Comparison of ENCODE assay signal across 33 cellular contexts in genomic region chr4:92519727-92520126, GRCh38.
"Had no signal": no experiment of that assay in that cellular context is flagged by ENCODE, and none has a peak within 500 bp of the region (broad histone marks: within the 10 kb centered on the region; RNA-seq: fewer than 3 reads in every experiment).

No MANE protein-coding gene starts in this region.

- H3K4me3 Mint-ChIP-seq: activated CD4-positive, alpha-beta T cell treated with anti-CD3 and anti-CD28 coated beads for 36 hours; activated CD4-positive, alpha-beta T cell treated with anti-CD3 and anti-CD28 coated beads, Interleukin-2, amount 10 ng/mL, durations not matched to agents 7 days and 5 days; activated CD8-positive, alpha-beta T cell treated with anti-CD3 and anti-CD28 coated beads, Interleukin-2, amount 10 ng/mL, durations not matched to agents 7 days and 5 days; activated naive CD4-positive, alpha-beta T cell treated with anti-CD3 and anti-CD28 coated beads, Interleukin-2, amount 50 U/mL, for 24 hours; activated naive CD8-positive, alpha-beta T cell treated with anti-CD3 and anti-CD28 coated beads, Interleukin-2, amount 10 ng/mL, durations not matched to agents 7 days and 5 days; activated T-cell treated with anti-CD3 and anti-CD28 coated beads, Interleukin-2, amount 50 U/mL, for 24 hours; brain; T-helper 1 cell treated with Interleukin-12 subunit alpha and Interleukin-12 subunit beta and Interleukin-4 antibody, amounts not matched to agents 30 μg/mL and 1 μg/mL, for 36 hours; T-helper 2 cell treated with Interferon-gamma antibody and Interleukin-4, amounts not matched to agents 5 μg/mL and 100 μg/mL, for 36 hours had no signal

- H3K4me3 ChIP-seq: MG63, SJSA1 had no signal

- H3K4me1 ChIP-seq: SJSA1 had no signal

- DNase-seq: activated CD4-positive, alpha-beta T cell treated with anti-CD3 and anti-CD28 coated beads for 36 hours; activated CD4-positive, alpha-beta T cell treated with anti-CD3 and anti-CD28 coated beads, Interleukin-2, amount 10 ng/mL, durations not matched to agents 7 days and 5 days; activated CD4-positive, alpha-beta T cell treated with anti-CD3 and anti-CD28 coated beads, Interleukin-2, amount 50 U/mL, for 48 hours; activated CD8-positive, alpha-beta T cell treated with anti-CD3 and anti-CD28 coated beads, Interleukin-2, amount 10 ng/mL, durations not matched to agents 7 days and 5 days; activated gamma-delta T cell; activated naive CD4-positive, alpha-beta T cell treated with Interleukin-2 at 50 U/mL for 16 hours; activated naive CD8-positive, alpha-beta T cell treated with anti-CD3 and anti-CD28 coated beads, Interleukin-2, amount 10 ng/mL, durations not matched to agents 7 days and 5 days; activated T-cell treated with anti-CD3 and anti-CD28 coated beads, Interleukin-2, amount 50 U/mL, for 24 hours; amygdala; caudate nucleus; Kasumi-1; MG63; NCI-H1048; NCI-H1105 treated with DMSO at 0.1 percent for 48 hours; NCI-H1436; NCI-H1694; NCI-H1930; NCI-H2081 treated with DMSO at 0.1 percent for 48 hours; NCI-H226; NCI-H446 treated with DMSO at 0.1 percent for 48 hours; NCI-H524 treated with DMSO at 0.1 percent for 48 hours; NCI-H748 treated with DMSO at 0.1 percent for 48 hours; RPMI8226; SHP77 treated with DMSO at 0.1 percent for 48 hours; SK-N-SH had no signal

- H3K27ac Mint-ChIP-seq: activated CD4-positive, alpha-beta T cell treated with anti-CD3 and anti-CD28 coated beads for 36 hours; activated CD4-positive, alpha-beta T cell treated with anti-CD3 and anti-CD28 coated beads, Interleukin-2, amount 10 ng/mL, durations not matched to agents 7 days and 5 days; activated CD8-positive, alpha-beta T cell treated with anti-CD3 and anti-CD28 coated beads, Interleukin-2, amount 10 ng/mL, durations not matched to agents 7 days and 5 days; activated naive CD4-positive, alpha-beta T cell treated with anti-CD3 and anti-CD28 coated beads, Interleukin-2, amount 50 U/mL, for 24 hours; activated naive CD8-positive, alpha-beta T cell treated with anti-CD3 and anti-CD28 coated beads, Interleukin-2, amount 10 ng/mL, durations not matched to agents 7 days and 5 days; activated T-cell treated with anti-CD3 and anti-CD28 coated beads, Interleukin-2, amount 50 U/mL, for 24 hours; activated T-helper 2 cell treated with anti-CD3 and anti-CD28 coated beads, Interferon-gamma antibody, Interleukin-2, Interleukin-4, amounts not matched to agents 10 μg/mL and 5 μg/mL and 100 μg/mL, durations not matched to agents 14 hours and 24 hours and 36 hours; brain; T-helper 1 cell treated with Interleukin-12 subunit alpha and Interleukin-12 subunit beta and Interleukin-4 antibody, amounts not matched to agents 30 μg/mL and 1 μg/mL, for 36 hours; T-helper 2 cell treated with Interferon-gamma antibody and Interleukin-4, amounts not matched to agents 5 μg/mL and 100 μg/mL, for 36 hours had no signal

- H3K9ac ChIP-seq: SK-N-SH had no signal

- H3K27ac ChIP-seq: SJSA1 had no signal

- H3K36me3 Mint-ChIP-seq: activated naive CD4-positive, alpha-beta T cell treated with anti-CD3 and anti-CD28 coated beads, Interleukin-2, amount 50 U/mL, for 24 hours; activated naive CD8-positive, alpha-beta T cell treated with anti-CD3 and anti-CD28 coated beads, Interleukin-2, amount 10 ng/mL, durations not matched to agents 7 days and 5 days; brain had no signal

- H3K9me3 Mint-ChIP-seq: activated naive CD8-positive, alpha-beta T cell treated with anti-CD3 and anti-CD28 coated beads, Interleukin-2, amount 10 ng/mL, durations not matched to agents 7 days and 5 days; brain; T-helper 1 cell treated with Interleukin-12 subunit alpha and Interleukin-12 subunit beta and Interleukin-4 antibody, amounts not matched to agents 30 μg/mL and 1 μg/mL, for 36 hours had no signal

- H3K27me3 Mint-ChIP-seq: activated CD4-positive, alpha-beta T cell treated with anti-CD3 and anti-CD28 coated beads for 36 hours; activated CD4-positive, alpha-beta T cell treated with anti-CD3 and anti-CD28 coated beads, Interleukin-2, amount 10 ng/mL, durations not matched to agents 7 days and 5 days; activated naive CD4-positive, alpha-beta T cell treated with anti-CD3 and anti-CD28 coated beads, Interleukin-2, amount 50 U/mL, for 24 hours; activated naive CD8-positive, alpha-beta T cell treated with anti-CD3 and anti-CD28 coated beads, Interleukin-2, amount 10 ng/mL, durations not matched to agents 7 days and 5 days; activated T-cell treated with anti-CD3 and anti-CD28 coated beads, Interleukin-2, amount 50 U/mL, for 24 hours; brain had no signal

- H3K9me3 ChIP-seq: MG63, SJSA1, SK-N-SH had no signal

- H3K27me3 ChIP-seq: MG63, SJSA1 had no signal

- H3K4me1 Mint-ChIP-seq: activated CD4-positive, alpha-beta T cell treated with anti-CD3 and anti-CD28 coated beads for 36 hours; activated CD4-positive, alpha-beta T cell treated with anti-CD3 and anti-CD28 coated beads, Interleukin-2, amount 10 ng/mL, durations not matched to agents 7 days and 5 days; activated naive CD4-positive, alpha-beta T cell treated with anti-CD3 and anti-CD28 coated beads, Interleukin-2, amount 50 U/mL, for 24 hours; activated naive CD8-positive, alpha-beta T cell treated with anti-CD3 and anti-CD28 coated beads, Interleukin-2, amount 10 ng/mL, durations not matched to agents 7 days and 5 days had no signal

- ATAC-seq: activated CD4-positive, alpha-beta T cell treated with anti-CD3 and anti-CD28 coated beads for 36 hours; activated CD4-positive, CD25-positive, alpha-beta regulatory T cell treated with anti-CD3 and anti-CD28 coated beads, Interleukin-2, amount 50 U/mL, for 24 hours; activated CD8-positive, alpha-beta T cell treated with anti-CD3 and anti-CD28 coated beads, Interleukin-2, amount 10 ng/mL, durations not matched to agents 7 days and 5 days; Panc1 had no signal

- H3K36me3 ChIP-seq: MG63, SJSA1 had no signal
